Comparison of ENCODE assay signal across 1 cellular context in genomic region chr4:68216501-68216900, GRCh38.
TF ChIP-seq lines count a peak whose summit lies in the region.

No MANE protein-coding gene starts in this region.

TF ChIP-seq in SK-N-SH, 30 proteins besides CTCF, POLR2A, EP300 and RAD21 (continued from another document):
- TF ChIP-seq REST (IDR thresholded peaks at IDR 0.05; ENCODE audit: low read depth, low read length) (no peak), USF2 (IDR thresholded peaks at IDR 0.05; ENCODE audit: borderline replicate concordance, low read depth, low read length) (no peak), YY1 (IDR thresholded peaks at IDR 0.05; ENCODE audit: low read depth) (no peak), FOXJ3 (CRISPR knock-in tag; IDR thresholded peaks at IDR 0.05) (no peak), CHD2 (IDR thresholded peaks at IDR 0.05; ENCODE audit: low read length, partially characterized antibody) (no peak), ELF1 (IDR thresholded peaks at IDR 0.05) (no peak), SMC3 (IDR thresholded peaks at IDR 0.05; ENCODE audit: low read depth, low read length) (no peak)
- TF ChIP-seq, protein P1, sequence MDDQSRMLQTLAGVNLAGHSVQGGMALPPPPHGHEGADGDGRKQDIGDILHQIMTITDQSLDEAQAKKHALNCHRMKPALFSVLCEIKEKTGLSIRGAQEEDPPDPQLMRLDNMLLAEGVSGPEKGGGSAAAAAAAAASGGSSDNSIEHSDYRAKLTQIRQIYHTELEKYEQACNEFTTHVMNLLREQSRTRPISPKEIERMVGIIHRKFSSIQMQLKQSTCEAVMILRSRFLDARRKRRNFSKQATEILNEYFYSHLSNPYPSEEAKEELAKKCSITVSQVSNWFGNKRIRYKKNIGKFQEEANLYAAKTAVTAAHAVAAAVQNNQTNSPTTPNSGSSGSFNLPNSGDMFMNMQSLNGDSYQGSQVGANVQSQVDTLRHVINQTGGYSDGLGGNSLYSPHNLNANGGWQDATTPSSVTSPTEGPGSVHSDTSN (IDR thresholded peaks at IDR 0.05), result no peak
TF ChIP-seq in SK-N-SH: peak in this region for 0.
